8 cellular contexts compared by ENCODE assay signal in genomic region chr11:75582935-75583709, GRCh38. TPM values are rescaled to one million over a fixed set of nuclear protein-coding genes. Genes with fewer than 3 reads are reported as not detected.
DNase-seq lines count a peak whose midpoint lies in the region; ATAC-seq and TF ChIP-seq lines count a peak whose summit lies in the region.

No MANE protein-coding gene starts in this region.

- H3K9me3 ChIP-seq in HCT116 (ENCODE audit: control insufficient read depth in 1 of 2, insufficient read depth in 1 of 2, low read depth in 1 of 2, low read length in 2 of 2) (no peaks in the 10 kb centered on the region), left lung (no peaks in the 10 kb centered on the region)

- no peak overlapping the region for H2AFZ ChIP-seq in HCT116 (ENCODE audit: low read depth, low read length, poor library complexity, severe bottlenecking)

- H3K9me2 ChIP-seq in HCT116 (ENCODE audit: insufficient read depth), result no peaks in the 10 kb centered on the region

- BruUV-seq in HCT116 (replicated peaks; lab: Mats Ljungman, UMichigan), result no TSS peak

- peak in 2 of 3 experiments; percentile 25 to 32; a peak in 2 of 6 replicates for TF ChIP-seq CTCF in HCT116 (IDR thresholded peaks at IDR 0.05 in 2 of 3, conservative IDR thresholded peaks at IDR 0.05 in 1 of 3; ENCODE audit: borderline replicate concordance in 1 of 3, insufficient read depth in 1 of 3, low read depth in 2 of 3, low read length in 2 of 3)
- TF ChIP-seq CTCF in left lung (IDR thresholded peaks at IDR 0.05), result peak; percentile 24 to 45

- no peak for TF ChIP-seq RAD21 in HCT116 (IDR thresholded peaks at IDR 0.05; ENCODE audit: low read depth)

- no peaks in the 10 kb centered on the region for H3K79me2 ChIP-seq in HCT116 (ENCODE audit: insufficient read depth, low read length)

- H3K27me3 ChIP-seq in HCT116 (ENCODE audit: insufficient read depth, low read length), result peaks cover 4% of the 10 kb centered on the region; the same call in 1 of the 2 replicates
- peaks cover 0 to 27% of the 10 kb centered on the region in 2 donors for H3K27me3 ChIP-seq in left lung

- H3K4me3 ChIP-seq in HCT116 (replicated peaks in 1 of 2; ENCODE audit: low read depth in 1 of 2, low read length in 2 of 2) (no peak overlapping the region), left lung (peak overlapping the region; percentile 43 to 56)

- H4K20me1 ChIP-seq in HCT116 (ENCODE audit: insufficient read depth), result no peaks in the 10 kb centered on the region

- POLR2A ChIA-PET in HCT116 (lab: Charles Lee), result interaction anchor here (0.8 kb wide), 1 partner anchor 20 kb away, joined by 3 read pairs; no protein-coding TSS in a partner anchor

- H3K4me2 ChIP-seq in HCT116 (ENCODE audit: low read length), result no peak overlapping the region

- RAD21 ChIA-PET in HCT116 (lab: Charles Lee; ENCODE audit: low non-redundant PET in 1 of 2, low total read pairs in 2 of 2, uncharacterized antibody in 2 of 2, unreplicated experiment in 2 of 2), result no interaction called here

- H3K9ac ChIP-seq in HCT116 (ENCODE audit: low read length), result no peak overlapping the region

- CTCF ChIA-PET in HCT116 (lab: Charles Lee), result interaction anchor here (1.1 to 1.6 kb wide), 2 partner anchors 8 to 14 kb away, joined by 3 to 4 read pairs; no protein-coding TSS in a partner anchor

- DNase-seq in DMS79 treated with DMSO at 0.1 percent for 48 hours (lab: John Stamatoyannopoulos, UW) (peak; percentile 72), HCT116 (ENCODE audit: low read depth, low spot score) (no peak), NCI-H2196 treated with DMSO at 0.1 percent for 48 hours (lab: John Stamatoyannopoulos, UW; ENCODE audit: unreplicated experiment) (peak; percentile 12), dermis blood vessel endothelial cell (peak; percentile 84), left lung (peak; percentile 60 to 85)
- DNase-seq in activated CD4-positive, alpha-beta T cell treated with anti-CD3 and anti-CD28 coated beads for 4 hours, result peak; percentile 53 to 63
- DNase-seq in stimulated activated CD4-positive, alpha-beta T cell treated with anti-CD3 and anti-CD28 coated beads, TNF-alpha, amount 100 ng/mL, for 24 hours (ENCODE audit: low read depth in 3 of 3), result peak in 2 of 3 experiments; percentile 16 to 17

- intact Hi-C loops in HCT116 (cut with micrococcal nuclease) (no loop called here), left lung (cut with DNase I) (no loop called here)

- ATAC-seq in HCT116, result peak; percentile 92
- peak; percentile 88 for ATAC-seq in left lung
- no peak for ATAC-seq in HG02588 (IDR thresholded peaks at IDR 0.05; ENCODE audit: unreplicated experiment)

- no peaks in the 10 kb centered on the region for H3K36me3 ChIP-seq in HCT116 (ENCODE audit: control insufficient read depth in 1 of 2, insufficient read depth in 2 of 2, low read length in 2 of 2)
- no peaks in the 10 kb centered on the region for H3K36me3 ChIP-seq in left lung

- H3K4me1 ChIP-seq in HCT116 (ENCODE audit: control insufficient read depth in 1 of 2, insufficient read depth in 2 of 2, low read length in 2 of 2) (no peaks in the 10 kb centered on the region), left lung (peaks cover 9 to 25% of the 10 kb centered on the region in 2 donors)

- no peak for TF ChIP-seq POLR2A in HCT116 (IDR thresholded peaks at IDR 0.05; ENCODE audit: borderline replicate concordance, extremely low read depth, insufficient read depth, insufficient read length)

- no peak overlapping the region for H3K27ac ChIP-seq in HCT116 (ENCODE audit: low read depth, low read length)
- H3K27ac ChIP-seq in left lung, result peak overlapping the region; percentile 86 to 95

TF ChIP-seq in HCT116, 20 proteins besides CTCF, POLR2A, EP300 and RAD21:
- TF ChIP-seq CEBPB (IDR thresholded peaks at IDR 0.05; ENCODE audit: low read depth), result no peak
- TF ChIP-seq TCF7L2 (IDR thresholded peaks at IDR 0.05; ENCODE audit: borderline replicate concordance, extremely low read depth, insufficient read depth, insufficient read length), result no peak
- TF ChIP-seq ZBTB33 (IDR thresholded peaks at IDR 0.05; ENCODE audit: extremely low read depth, insufficient replicate concordance, low read length), result no peak
- no peak for TF ChIP-seq EZH2 (IDR thresholded peaks at IDR 0.05)
- TF ChIP-seq EGR1 (IDR thresholded peaks at IDR 0.05; ENCODE audit: low read depth), result no peak
- TF ChIP-seq SIN3A (IDR thresholded peaks at IDR 0.05; ENCODE audit: low read depth), result no peak
- no peak for TF ChIP-seq POLR2AphosphoS5 (IDR thresholded peaks at IDR 0.05; ENCODE audit: low read depth, low read length)
- TF ChIP-seq ELF1 (IDR thresholded peaks at IDR 0.05; ENCODE audit: borderline replicate concordance, low read depth), result no peak
- no peak for TF ChIP-seq EZH2phosphoT487 (IDR thresholded peaks at IDR 0.05; ENCODE audit: borderline replicate concordance)
- no peak for TF ChIP-seq ATF3 (IDR thresholded peaks at IDR 0.05)
- TF ChIP-seq ZNF274 (IDR thresholded peaks at IDR 0.05; ENCODE audit: low read depth, low read length), result no peak
- TF ChIP-seq CBX3 (IDR thresholded peaks at IDR 0.05; ENCODE audit: low read depth), result no peak
- no peak for TF ChIP-seq REST (IDR thresholded peaks at IDR 0.05; ENCODE audit: low read depth)
- no peak for TF ChIP-seq SRF (IDR thresholded peaks at IDR 0.05; ENCODE audit: low read depth)
- no peak for TF ChIP-seq ZFX (IDR thresholded peaks at IDR 0.05)
- no peak for TF ChIP-seq MAX (IDR thresholded peaks at IDR 0.05)
- no peak for TF ChIP-seq FOSL1 (IDR thresholded peaks at IDR 0.05; ENCODE audit: low read depth)
- TF ChIP-seq YY1 (IDR thresholded peaks at IDR 0.05; ENCODE audit: extremely low read depth, insufficient replicate concordance, low read depth, low read length), result no peak
- no peak for TF ChIP-seq SP1 (IDR thresholded peaks at IDR 0.05; ENCODE audit: low read depth)
- TF ChIP-seq JUND (IDR thresholded peaks at IDR 0.05), result no peak

RNA-seq across cellular contexts. Expression of gene SERPINH1, which starts 21.1 kb away (rescaled TPM):
- total RNA-seq in HCT116 (2021; ENCODE audit: unreplicated experiment), result 84.9 TPM
- polyA plus RNA-seq in HCT116 (2012), result 122 and 130 TPM in 2 replicates
- 552 and 903 TPM in 2 replicates for total RNA-seq in dermis blood vessel endothelial cell
- total RNA-seq in left lung, result 100 to 1,000 TPM; 358 to 516 TPM

RNA-seq across cellular contexts. Expression of gene GDPD5, which starts 57.4 kb away (rescaled TPM):
- total RNA-seq in HCT116 (2021; ENCODE audit: unreplicated experiment), result 27.5 TPM
- polyA plus RNA-seq in HCT116 (2012), result 23.0 and 24.7 TPM in 2 replicates
- total RNA-seq in dermis blood vessel endothelial cell, result 37.4 and 40.7 TPM in 2 replicates
- total RNA-seq in left lung, result 10 to 100 TPM; 10.5 to 15.5 TPM

Comparison
In these comparisons a context has a peak if more than half of its experiments do, and no peak if none do; other contexts are left out.
1. H3K4me3 ChIP-seq: peak in left lung (2 of 2); none in HCT116 (0 of 2).